In genomic region chrX:13590914-13591313, GRCh38 we compare ENCODE assay signal across 7 cellular contexts. TPM values are rescaled to one million over a fixed set of nuclear protein-coding genes. Genes with fewer than 3 reads are reported as not detected.
"Had no signal": no experiment of that assay in that cellular context is flagged by ENCODE, and none has a peak within 500 bp of the region (broad histone marks: within the 10 kb centered on the region; RNA-seq: fewer than 3 reads in every experiment).

No MANE protein-coding gene starts in this region.

- DNase-seq: H9, HCEC 1CT, KG1 had no signal

- ATAC-seq: GM23338, HepG2, K562 had no signal

RNA-seq across cellular contexts. Expression of gene EGFL6, which starts 21.5 kb away (rescaled TPM):
- total RNA-seq: HepG2, HT1080, K562 had no signal
